In genomic region chr7:14960686-14961085, GRCh38 we compare ENCODE assay signal across 34 cellular contexts. TPM values are rescaled to one million over a fixed set of nuclear protein-coding genes. Genes with fewer than 3 reads are reported as not detected.
"Had no signal": no experiment of that assay in that cellular context is flagged by ENCODE, and none has a peak within 500 bp of the region (broad histone marks: within the 10 kb centered on the region; RNA-seq: fewer than 3 reads in every experiment).

No MANE protein-coding gene starts in this region.

- H3K9me3 Mint-ChIP-seq: activated B cell treated with CpG ODN at 0.5 μM for 24 hours; activated T-helper 17 cell treated with anti-CD3 and anti-CD28 coated beads, Interleukin-2, amount 50 U/mL, for 72 hours; dendritic cell treated with granulocyte-macrophage colony-stimulating factor and Interleukin-4, amounts not matched to agents 40 ng/mL and 50 ng/mL, for 4 days had no signal

- H3K4me2 ChIP-seq: hepatocyte had no signal

- H3K4me3 ChIP-seq: coronary artery, dorsolateral prefrontal cortex, esophagus muscularis mucosa, gastrocnemius medialis, heart right ventricle, hepatocyte had no signal

- H3K36me3 Mint-ChIP-seq: activated naive CD8-positive, alpha-beta T cell had no signal

- H3K4me1 ChIP-seq: esophagus muscularis mucosa, foreskin keratinocyte, gastrocnemius medialis, heart right ventricle had no signal

- H3K4me3 Mint-ChIP-seq: activated B cell treated with CpG ODN at 0.5 μM for 24 hours; activated CD8-positive, alpha-beta T cell treated with anti-CD3 and anti-CD28 coated beads for 36 hours; activated naive CD8-positive, alpha-beta T cell; activated T-cell treated with anti-CD3 and anti-CD28 coated beads, Interleukin-2, amount 50 U/mL, for 4 hours; activated T-helper 17 cell treated with anti-CD3 and anti-CD28 coated beads, Interleukin-2, amount 50 U/mL, for 72 hours; central memory CD8-positive, alpha-beta T cell; dendritic cell treated with granulocyte-macrophage colony-stimulating factor and Interleukin-4, amounts not matched to agents 40 ng/mL and 50 ng/mL, for 4 days; effector memory CD8-positive, alpha-beta T cell; T-helper 2 cell treated with Interferon-gamma antibody and Interleukin-4, amounts not matched to agents 5 μg/mL and 100 μg/mL, for 36 hours had no signal

- H3K27me3 Mint-ChIP-seq: activated B cell treated with CpG ODN at 0.5 μM for 24 hours; activated CD8-positive, alpha-beta T cell treated with anti-CD3 and anti-CD28 coated beads for 36 hours; activated naive CD8-positive, alpha-beta T cell; activated T-helper 17 cell treated with anti-CD3 and anti-CD28 coated beads, Interleukin-2, amount 50 U/mL, for 72 hours; central memory CD8-positive, alpha-beta T cell; dendritic cell treated with granulocyte-macrophage colony-stimulating factor and Interleukin-4, amounts not matched to agents 40 ng/mL and 50 ng/mL, for 4 days; effector memory CD8-positive, alpha-beta T cell had no signal

- H3K79me2 ChIP-seq: hepatocyte had no signal

- H3K4me1 Mint-ChIP-seq: activated B cell treated with CpG ODN at 0.5 μM for 24 hours; activated T-helper 17 cell treated with anti-CD3 and anti-CD28 coated beads, Interleukin-2, amount 50 U/mL, for 72 hours; central memory CD8-positive, alpha-beta T cell had no signal

- H3K27ac Mint-ChIP-seq: activated B cell treated with CpG ODN at 0.5 μM for 24 hours; activated CD8-positive, alpha-beta T cell treated with anti-CD3 and anti-CD28 coated beads for 36 hours; activated naive CD8-positive, alpha-beta T cell; activated T-helper 17 cell treated with anti-CD3 and anti-CD28 coated beads, Interleukin-2, amount 50 U/mL, for 72 hours; dendritic cell treated with granulocyte-macrophage colony-stimulating factor and Interleukin-4, amounts not matched to agents 40 ng/mL and 50 ng/mL, for 4 days; effector memory CD8-positive, alpha-beta T cell; T-helper 2 cell treated with Interferon-gamma antibody and Interleukin-4, amounts not matched to agents 5 μg/mL and 100 μg/mL, for 36 hours had no signal

- ATAC-seq: activated CD4-positive, CD25-positive, alpha-beta regulatory T cell treated with anti-CD3 and anti-CD28 coated beads, Interleukin-2, amount 50 U/mL, for 24 hours; activated CD8-positive, alpha-beta T cell treated with anti-CD3 and anti-CD28 coated beads for 36 hours; activated T-cell treated with anti-CD3 and anti-CD28 coated beads, Interleukin-2, amount 50 U/mL, for 4 hours; activated T-helper 17 cell treated with anti-CD3 and anti-CD28 coated beads, Interleukin-2, amount 50 U/mL, for 72 hours; effector memory CD8-positive, alpha-beta T cell; foreskin keratinocyte; gastrocnemius medialis; heart right ventricle had no signal

- H3K36me3 ChIP-seq: brain microvascular endothelial cell, esophagus muscularis mucosa, gastrocnemius medialis, heart right ventricle, WERI-Rb-1 had no signal

- H3K9me3 ChIP-seq: esophagus muscularis mucosa, gastrocnemius medialis, heart right ventricle had no signal

- H3K27me3 ChIP-seq: brain microvascular endothelial cell, dorsolateral prefrontal cortex, esophagus muscularis mucosa, foreskin keratinocyte, gastrocnemius medialis, heart right ventricle, hepatocyte had no signal

- DNase-seq: activated B cell treated with CpG ODN at 0.5 μM for 24 hours; activated CD4-positive, alpha-beta T cell treated with anti-CD3 and anti-CD28 coated beads for 48 hours; activated CD4-positive, alpha-beta T cell treated with anti-CD3 and anti-CD28 coated beads, Interleukin-2, amount 50 U/mL, for 1 hour; activated CD4-positive, alpha-beta T cell treated with anti-CD3 and anti-CD28 coated beads, Interleukin-2, amount 50 U/mL, for 48 hours; activated CD8-positive, alpha-beta memory T cell treated with anti-CD3 and anti-CD28 coated beads for 24 hours; activated CD8-positive, alpha-beta T cell treated with anti-CD3 and anti-CD28 coated beads for 36 hours; activated effector memory CD4-positive, alpha-beta T cell treated with Interleukin-2 at 50 U/mL for 16 hours; activated gamma-delta T cell treated with Interleukin-2 at 50 U/mL for 16 hours; activated naive CD4-positive, alpha-beta T cell treated with anti-CD3 and anti-CD28 coated beads, Interleukin-2, amount 50 U/mL, for 16 hours; activated naive CD4-positive, alpha-beta T cell treated with Interleukin-2 at 50 U/mL for 16 hours; activated T-cell treated with anti-CD3 and anti-CD28 coated beads, Interleukin-2, amount 50 U/mL, for 4 hours; amniotic stem cell; anterior cingulate cortex; brain microvascular endothelial cell; dorsolateral prefrontal cortex; effector CD4-positive, alpha-beta T cell; effector memory CD8-positive, alpha-beta T cell; erythroblast; foreskin keratinocyte; gastrocnemius medialis; glutamatergic neuron; heart right ventricle; T1000; WERI-Rb-1 had no signal

- H2AFZ ChIP-seq: hepatocyte had no signal

- H3K27ac ChIP-seq: brain microvascular endothelial cell, coronary artery, dorsolateral prefrontal cortex, esophagus muscularis mucosa, foreskin keratinocyte, gastrocnemius medialis, heart right ventricle, hepatocyte, WERI-Rb-1 had no signal

RNA-seq across cellular contexts. Expression of gene DGKB, which starts 58.1 kb away (rescaled TPM):
- total RNA-seq: activated B cell treated with CpG ODN at 0.5 μM for 24 hours; activated CD8-positive, alpha-beta T cell treated with anti-CD3 and anti-CD28 coated beads for 36 hours; activated T-cell treated with anti-CD3 and anti-CD28 coated beads, Interleukin-2, amount 50 U/mL, for 4 hours; activated T-helper 17 cell treated with anti-CD3 and anti-CD28 coated beads, Interleukin-2, amount 50 U/mL, for 72 hours; bronchial epithelial cell; foreskin keratinocyte had no signal
- polyA plus RNA-seq: foreskin keratinocyte had no signal
